In genomic region chr15:58840048-58840447, GRCh38 we compare ENCODE assay signal across 25 cellular contexts.
DNase-seq lines count a peak whose midpoint lies in the region; ATAC-seq and TF ChIP-seq lines count a peak whose summit lies in the region.
"Had no signal": no experiment of that assay in that cellular context is flagged by ENCODE, and none has a peak within 500 bp of the region (broad histone marks: within the 10 kb centered on the region; RNA-seq: fewer than 3 reads in every experiment).

No MANE protein-coding gene starts in this region.

- DNase-seq in A673 (ENCODE audit: low spot score), result peak; percentile 3
- DNase-seq in EL, result peak; percentile 40
- peak; percentile 93 for DNase-seq in amniotic epithelial cell (ENCODE audit: low read depth)
- peak; percentile 69 for DNase-seq in fibroblast of the aortic adventitia (ENCODE audit: low read depth)
- DNase-seq in NCI-H446 treated with DMSO at 0.1 percent for 48 hours (lab: John Stamatoyannopoulos, UW), result no peak
- DNase-seq in GM23248, result no peak
- no peak for DNase-seq in gastrocnemius medialis
- DNase-seq: activated CD4-positive, alpha-beta T cell treated with anti-CD3 and anti-CD28 coated beads for 1 hour; activated CD8-positive, alpha-beta T cell treated with anti-CD3 and anti-CD28 coated beads for 36 hours; aorta; BE2C; central memory CD4-positive, alpha-beta T cell; heart left ventricle; kidney glomerular epithelial cell; lower lobe of right lung; MG63; NCI-H1417 treated with DMSO at 0.1 percent for 48 hours; NCI-H2081; pancreas; right cardiac atrium; spleen; tibial artery had no signal

- no peaks in the 10 kb centered on the region for H3K9me2 ChIP-seq in GM23248 (ENCODE audit: insufficient read depth)

- H3K9me3 ChIP-seq in A673 (ENCODE audit: low read depth, low read length, poor library complexity, severe bottlenecking), result no peaks in the 10 kb centered on the region
- no peaks in the 10 kb centered on the region for H3K9me3 ChIP-seq in GM23248 (ENCODE audit: low read depth)
- H3K9me3 ChIP-seq in gastrocnemius medialis, result no peaks in the 10 kb centered on the region
- H3K9me3 ChIP-seq: BE2C, heart left ventricle, lower lobe of right lung, MG63, pancreas, spleen, tibial artery had no signal

- no peaks in the 10 kb centered on the region for H4K20me1 ChIP-seq in GM23248 (ENCODE audit: insufficient read depth)

- WGBS in GM23248 (ENCODE audit: low coverage in 1 of 2, low lambda C conversion rate in 2 of 2, missing lambda C conversion rate in 2 of 2), 2 experiments, result 91 to 92% methylated on average over 8 of the region's 8 CpGs

- intact Hi-C loops in A673 (cut with micrococcal nuclease; ENCODE audit: unreplicated experiment) (no loop called here), gastrocnemius medialis (cut with DNase I; ENCODE audit: low total_unique reads) (no loop called here)

- H2AFZ ChIP-seq in GM23248, result no peak overlapping the region

- no peak overlapping the region for H3K27ac ChIP-seq in A673 (ENCODE audit: low read depth, low read length, poor library complexity, severe bottlenecking)
- no peak overlapping the region for H3K27ac ChIP-seq in GM23248
- no peak overlapping the region for H3K27ac ChIP-seq in gastrocnemius medialis
- H3K27ac ChIP-seq: heart left ventricle, lower lobe of right lung, RWPE1, spleen, tibial artery had no signal

- ATAC-seq in HG02623 (IDR thresholded peaks at IDR 0.05; ENCODE audit: unreplicated experiment), result no peak
- no peak for ATAC-seq in gastrocnemius medialis
- ATAC-seq: activated CD8-positive, alpha-beta T cell treated with anti-CD3 and anti-CD28 coated beads for 36 hours; activated T-helper 17 cell treated with anti-CD3 and anti-CD28 coated beads, Interleukin-2, amount 50 U/mL, for 72 hours; heart left ventricle; lower lobe of right lung; right cardiac atrium had no signal

- H3K4me3 ChIP-seq in A673 (ENCODE audit: low read depth, low read length, poor library complexity, severe bottlenecking), result no peak overlapping the region
- H3K4me3 ChIP-seq in fibroblast of the aortic adventitia (ENCODE audit: low read depth, low read length), result no peak overlapping the region
- no peak overlapping the region for H3K4me3 ChIP-seq in GM23248
- H3K4me3 ChIP-seq in gastrocnemius medialis, result no peak overlapping the region
- H3K4me3 ChIP-seq: heart left ventricle, lower lobe of right lung, MG63, pancreas, spleen, tibial artery had no signal

- CTCF ChIA-PET in A673 (lab: Charles Lee), result interaction anchor here (0.7 kb wide), 1 partner anchor 23 kb away, joined by 9 read pairs; no protein-coding TSS in a partner anchor

- no peak for TF ChIP-seq POLR2A in gastrocnemius medialis (IDR thresholded peaks at IDR 0.05)

- no peaks in the 10 kb centered on the region for H3K36me3 ChIP-seq in A673 (ENCODE audit: insufficient read depth, low read length, poor library complexity, severe bottlenecking)
- H3K36me3 ChIP-seq in GM23248 (ENCODE audit: low read depth), result peaks cover 10% of the 10 kb centered on the region; the same call in 1 of the 2 replicates
- H3K36me3 ChIP-seq in gastrocnemius medialis, result peaks cover 0 to under 1% of the 10 kb centered on the region in 2 donors
- H3K36me3 ChIP-seq: BE2C, MG63, pancreas had no signal

- no peak overlapping the region for H3K9ac ChIP-seq in GM23248

- 0 out of 2 replicates have a peak, but pooled peaks cover 11% of the 10 kb centered on the region for H3K79me2 ChIP-seq in GM23248 (ENCODE audit: insufficient read depth)

- TF ChIP-seq CTCF in A673 (conservative IDR thresholded peaks at IDR 0.05; ENCODE audit: low read depth, low read length) (no peak), fibroblast of the aortic adventitia (IDR thresholded peaks at IDR 0.05; ENCODE audit: insufficient read depth, low read length) (no peak), gastrocnemius medialis (IDR thresholded peaks at IDR 0.05 in 4 of 5, conservative IDR thresholded peaks at IDR 0.05 in 1 of 5) (no peak)

- POLR2A ChIA-PET in A673 (lab: Charles Lee; ENCODE audit: low non-redundant PET), result no interaction called here

- no peak overlapping the region for H3K4me2 ChIP-seq in GM23248 (ENCODE audit: unreplicated experiment)

- no peaks in the 10 kb centered on the region for H3K4me1 ChIP-seq in A673 (ENCODE audit: insufficient read depth, low read length, poor library complexity, severe bottlenecking)
- no peaks in the 10 kb centered on the region for H3K4me1 ChIP-seq in GM23248 (ENCODE audit: insufficient read depth)
- H3K4me1 ChIP-seq in gastrocnemius medialis, result no peaks in the 10 kb centered on the region
- H3K4me1 ChIP-seq: BE2C, heart left ventricle, lower lobe of right lung, pancreas, tibial artery had no signal

- no peaks in the 10 kb centered on the region for H3F3A ChIP-seq in GM23248 (ENCODE audit: insufficient read depth)

- in situ Hi-C loops in GM23248 (cut with MboI) (no loop called here), gastrocnemius medialis (cut with MboI; ENCODE audit: low sequenced_read_pairs in 4 of 4) (no loop called here)

- H3K27me3 ChIP-seq in A673 (replicated peaks; ENCODE audit: insufficient read depth, low read depth, low read length, poor library complexity) (no peaks in the 10 kb centered on the region), GM23248 (replicated peaks; ENCODE audit: insufficient read depth) (no peaks in the 10 kb centered on the region), gastrocnemius medialis (no peaks in the 10 kb centered on the region)
- H3K27me3 ChIP-seq: BE2C, heart left ventricle, MG63, pancreas, spleen, tibial artery had no signal

- BruUV-seq in A673 (replicated peaks; lab: Mats Ljungman, UMichigan), result no TSS peak

Comparison
In these comparisons a context has a peak if more than half of its experiments do, and no peak if none do; other contexts are left out.
1. DNase-seq: peak in A673 (single experiment), EL (single experiment), amniotic epithelial cell (single experiment) and fibroblast of the aortic adventitia (single experiment); none in NCI-H446 treated with DMSO at 0.1 percent for 48 hours (single experiment), GM23248 (single experiment) and gastrocnemius medialis (0 of 2).